ENCODE assay signal across 29 cellular contexts in genomic region chr1:25369241-25369640, GRCh38. TPM values are rescaled to one million over a fixed set of nuclear protein-coding genes. Genes with fewer than 3 reads are reported as not detected.
DNase-seq lines count a peak whose midpoint lies in the region; ATAC-seq and TF ChIP-seq lines count a peak whose summit lies in the region.
"Had no signal": no experiment of that assay in that cellular context is flagged by ENCODE, and none has a peak within 500 bp of the region (broad histone marks: within the 10 kb centered on the region; RNA-seq: fewer than 3 reads in every experiment).

No MANE protein-coding gene starts in this region.

- no peaks in the 10 kb centered on the region for H3K36me3 ChIP-seq in ACC112 (ENCODE audit: insufficient read depth, low read length)
- no peaks in the 10 kb centered on the region for H3K36me3 ChIP-seq in osteoblast (ENCODE audit: insufficient read depth, low read length)
- H3K36me3 ChIP-seq in BE2C, result no peaks in the 10 kb centered on the region
- H3K36me3 ChIP-seq: right atrium auricular region, stomach, tibial artery had no signal

- H3K79me2 ChIP-seq in ACC112 (ENCODE audit: control insufficient read depth, insufficient read depth, low read length, unreplicated experiment), result no peaks in the 10 kb centered on the region
- no peaks in the 10 kb centered on the region for H3K79me2 ChIP-seq in osteoblast (ENCODE audit: insufficient read depth, low read length)

- no peaks in the 10 kb centered on the region for H3K27me3 ChIP-seq in ACC112 (ENCODE audit: insufficient read depth, low read length)
- no peaks in the 10 kb centered on the region for H3K27me3 ChIP-seq in osteoblast (ENCODE audit: insufficient read depth, low read length)
- no peaks in the 10 kb centered on the region for H3K27me3 ChIP-seq in BE2C
- H3K27me3 ChIP-seq: right atrium auricular region, spleen, stomach, tibial artery had no signal

- peak overlapping the region; percentile 6; the same call in 1 of the 2 replicates for H3K27ac ChIP-seq in ACC112 (ENCODE audit: low read depth, low read length)
- H3K27ac ChIP-seq in osteoblast (ENCODE audit: low read depth, low read length), result peak overlapping the region; percentile 51
- no peak overlapping the region for H3K27ac ChIP-seq in caudate nucleus (ENCODE audit: low read depth, low read length)
- H3K27ac ChIP-seq: right atrium auricular region, spleen, stomach, tibial artery had no signal

- no peak overlapping the region for H2AFZ ChIP-seq in ACC112 (ENCODE audit: low read length, unreplicated experiment)
- no peak overlapping the region for H2AFZ ChIP-seq in osteoblast (ENCODE audit: low read length)

- H4K20me1 ChIP-seq in osteoblast (ENCODE audit: insufficient read depth, low read length), result no peaks in the 10 kb centered on the region

- TF ChIP-seq CTCF in fibroblast of mammary gland (conservative IDR thresholded peaks at IDR 0.05; ENCODE audit: control insufficient read depth, insufficient read depth, low read depth, low read length) (no peak), osteoblast (IDR thresholded peaks at IDR 0.05; ENCODE audit: extremely low read depth, low read depth, low read length) (no peak), BE2C (IDR thresholded peaks at IDR 0.05; ENCODE audit: low read depth, low read length) (no peak)

- H3K9me3 ChIP-seq in osteoblast (ENCODE audit: low read depth, low read length) (no peaks in the 10 kb centered on the region), BE2C (no peaks in the 10 kb centered on the region)
- H3K9me3 ChIP-seq: right atrium auricular region, spleen, stomach, tibial artery had no signal

- no peak for ATAC-seq in stimulated activated naive CD8-positive, alpha-beta T cell treated with anti-CD3 and anti-CD28 coated beads, Interleukin-15, Interleukin-2, amounts not matched to agents 100 U/mL and 50 U/mL, for 24 hours
- ATAC-seq: left colon, PC-3, SK-N-SH treated with all-trans-retinoic acid at 6 μM for 48 hours had no signal

- peak; percentile 6 for DNase-seq in HuH-7 (ENCODE audit: low spot score)
- peak; percentile 28 for DNase-seq in fibroblast of mammary gland (ENCODE audit: low read depth)
- no peak for DNase-seq in osteoblast (ENCODE audit: insufficient read length, low spot score, missing footprints)
- no peak for DNase-seq in stimulated activated naive CD4-positive, alpha-beta T cell treated with Interleukin-2 at 50 U/mL for 16 hours (lab: John Stamatoyannopoulos, UW)
- no peak for DNase-seq in caudate nucleus (lab: John Stamatoyannopoulos, UW)
- no peak for DNase-seq in stimulated activated naive CD8-positive, alpha-beta T cell treated with anti-CD3 and anti-CD28 coated beads, Interleukin-15, Interleukin-2, amounts not matched to agents 100 U/mL and 50 U/mL, for 24 hours
- DNase-seq in BE2C, result no peak
- DNase-seq: 8988T; activated CD4-positive, alpha-beta memory T cell treated with anti-CD3 and anti-CD28 coated beads, Interleukin-2, amount 10 ng/mL, durations not matched to agents 7 days and 5 days; activated naive CD4-positive, alpha-beta T cell treated with anti-CD3 and anti-CD28 coated beads for 36 hours; DND-41; H7; hypothalamus; immature natural killer cell; Kasumi-1; left colon; NCI-H1417 treated with DMSO at 0.1 percent for 48 hours; NCI-H2081; NCI-H2227 treated with DMSO at 0.1 percent for 48 hours; NCI-H526; PC-3; spleen; stimulated activated CD4-positive, alpha-beta T cell treated with anti-CD3 and anti-CD28 coated beads, Interleukin-2, amount 100 ng/mL, for 24 hours; stomach; T-helper 2 cell; tibial artery had no signal

- no peak overlapping the region for H3K4me2 ChIP-seq in osteoblast (ENCODE audit: insufficient read depth, low read length)

- H3K4me3 ChIP-seq in ACC112 (ENCODE audit: low read depth, low read length), result no peak overlapping the region
- H3K4me3 ChIP-seq in fibroblast of mammary gland (ENCODE audit: control insufficient read depth, low read depth, low read length), result no peak overlapping the region
- no peak overlapping the region for H3K4me3 ChIP-seq in osteoblast (ENCODE audit: insufficient read depth, low read length)
- H3K4me3 ChIP-seq in BE2C (ENCODE audit: low read depth, low read length), result no peak overlapping the region
- H3K4me3 ChIP-seq: right atrium auricular region, spleen, stomach, tibial artery had no signal

- peaks cover 8% of the 10 kb centered on the region for H3K4me1 ChIP-seq in ACC112 (ENCODE audit: control insufficient read depth, insufficient read depth, low read length, unreplicated experiment)
- peaks cover 12% of the 10 kb centered on the region for H3K4me1 ChIP-seq in osteoblast (ENCODE audit: insufficient read depth, low read length)
- H3K4me1 ChIP-seq in BE2C, result no peaks in the 10 kb centered on the region
- H3K4me1 ChIP-seq: right atrium auricular region, stomach had no signal

RNA-seq across cellular contexts. Expression of gene TMEM50A, which starts 31.1 kb away (rescaled TPM):
- total RNA-seq in osteoblast, result 153 and 165 TPM in 2 replicates
- 49.1 TPM for polyA plus RNA-seq in BE2C (2012; ENCODE audit: insufficient read depth, insufficient read length, low read depth)

RNA-seq across cellular contexts. Expression of gene RHCE, which starts 51.4 kb away (rescaled TPM):
- 0.72 and 0.88 TPM in 2 replicates for total RNA-seq in osteoblast
- 0.29 TPM for polyA plus RNA-seq in BE2C (2012; ENCODE audit: insufficient read depth, insufficient read length, low read depth)
- polyA plus RNA-seq: immature natural killer cell had no signal

Comparison
In these comparisons a context has a peak if more than half of its experiments do, and no peak if none do; other contexts are left out.
1. DNase-seq: peak in HuH-7 (single experiment) and fibroblast of mammary gland (single experiment); none in osteoblast (single experiment), stimulated activated naive CD4-positive, alpha-beta T cell treated with Interleukin-2 at 50 U/mL for 16 hours (single experiment), caudate nucleus (0 of 61), stimulated activated naive CD8-positive, alpha-beta T cell treated with anti-CD3 and anti-CD28 coated beads, Interleukin-15, Interleukin-2, amounts not matched to agents 100 U/mL and 50 U/mL, for 24 hours (single experiment) and BE2C (single experiment).